37 cellular contexts compared by ENCODE assay signal in genomic region chr11:107915229-107915628, GRCh38. TPM values are rescaled to one million over a fixed set of nuclear protein-coding genes. Genes with fewer than 3 reads are reported as not detected.
"Had no signal": no experiment of that assay in that cellular context is flagged by ENCODE, and none has a peak within 500 bp of the region (broad histone marks: within the 10 kb centered on the region; RNA-seq: fewer than 3 reads in every experiment).

No MANE protein-coding gene starts in this region.

- DNase-seq: Karpas-422, Kasumi-1, MG63, MM.1S, MV-4-11, NCI-H1048, NCI-H1092, NCI-H1092 treated with DMSO at 0.1 percent for 48 hours, NCI-H1105, NCI-H1105 treated with DMSO at 0.1 percent for 48 hours, NCI-H1417, NCI-H1417 treated with DMSO at 0.1 percent for 48 hours, NCI-H1436, NCI-H1436 treated with DMSO at 0.1 percent for 48 hours, NCI-H146, NCI-H1694, NCI-H1694 treated with DMSO at 0.1 percent for 48 hours, NCI-H187, NCI-H187 treated with DMSO at 0.1 percent for 48 hours, NCI-H1930, NCI-H2029, NCI-H2029 treated with DMSO at 0.1 percent for 48 hours, NCI-H2081, NCI-H2081 treated with DMSO at 0.1 percent for 48 hours, NCI-H2107, NCI-H2171, NCI-H2171 treated with DMSO at 0.1 percent for 48 hours, NCI-H2227 treated with DMSO at 0.1 percent for 48 hours, NCI-H226, NCI-H345, NCI-H446, NCI-H446 treated with DMSO at 0.1 percent for 48 hours, NCI-H510A, NCI-H510A treated with DMSO at 0.1 percent for 48 hours had no signal

RNA-seq across cellular contexts. Expression of gene RAB39A, which starts 13.0 kb away (rescaled TPM):
- total RNA-seq: LHCN-M2, MCF 10A, NCI-H460 had no signal
